In the genomic region with DNA sequence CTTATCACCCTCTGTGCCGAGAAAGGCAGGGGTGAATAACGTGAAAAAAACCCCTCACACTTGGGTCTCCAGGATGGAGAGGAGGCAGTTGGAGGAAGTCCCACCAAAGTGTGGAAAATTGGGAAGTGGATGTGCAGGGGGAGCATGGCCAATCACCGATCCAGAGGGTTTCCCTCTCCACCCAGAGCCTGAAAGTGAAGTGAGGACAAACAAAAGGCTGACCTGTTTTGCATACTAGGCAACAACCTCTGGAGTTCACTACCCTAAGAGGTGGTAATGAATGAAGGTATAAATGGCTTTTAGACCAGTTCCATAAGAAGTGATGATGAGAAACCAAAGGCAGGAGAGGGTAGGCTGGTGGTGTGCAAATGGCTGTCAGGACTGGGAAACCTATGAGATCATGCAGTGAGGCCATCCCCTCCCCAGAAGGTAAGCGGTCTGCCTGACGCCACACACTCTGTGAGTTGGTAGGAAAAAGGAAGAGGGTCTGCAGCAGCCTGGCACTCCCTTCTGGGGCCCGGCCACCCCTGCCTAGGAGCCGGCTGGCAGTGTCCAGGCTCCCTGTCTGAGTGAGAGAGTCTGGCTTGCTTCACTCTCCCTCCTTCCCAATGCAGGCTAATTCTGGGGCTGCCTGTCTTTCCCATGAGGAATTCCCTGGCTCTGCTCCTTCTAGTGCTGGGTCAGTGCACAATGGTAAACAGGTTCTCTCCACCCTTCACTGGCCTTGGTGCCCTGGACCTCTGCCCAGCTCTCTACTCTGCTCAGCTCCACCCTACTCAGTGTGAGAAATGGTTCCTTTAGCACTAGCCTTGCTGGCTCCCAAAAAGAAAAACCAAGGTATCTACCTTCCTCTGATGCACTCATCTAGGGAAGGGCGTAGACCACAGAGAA, we compare ENCODE assay signal across 9 cellular contexts. TPM values are rescaled to one million over a fixed set of nuclear protein-coding genes. Genes with fewer than 3 reads are reported as not detected.
DNase-seq lines count a peak whose midpoint lies in the region; ATAC-seq and TF ChIP-seq lines count a peak whose summit lies in the region.
"Had no signal": no experiment of that assay in that cellular context is flagged by ENCODE, and none has a peak within 500 bp of the region (broad histone marks: within the 10 kb centered on the region; RNA-seq: fewer than 3 reads in every experiment).

No MANE protein-coding gene starts in this region.

- peak overlapping the region; percentile 60 for H3K27ac Mint-ChIP-seq in dendritic cell treated with granulocyte-macrophage colony-stimulating factor and Interleukin-4, amounts not matched to agents 40 ng/mL and 50 ng/mL, for 4 days

- no peak for DNase-seq in GDM1 (lab: John Stamatoyannopoulos, UW)
- DNase-seq in GM10266 (ENCODE audit: extremely low spot score): no peak
- DNase-seq in BE2C: no peak

- H3K4me3 ChIP-seq in mucosa of rectum (ENCODE audit: low read length in 2 of 2): peak overlapping the region in 1 of 2 donors; percentile 10
- H3K4me3 ChIP-seq in BE2C (ENCODE audit: low read depth, low read length): no peak overlapping the region

- peaks cover 50% of the 10 kb centered on the region for H3K36me3 Mint-ChIP-seq in dendritic cell treated with granulocyte-macrophage colony-stimulating factor and Interleukin-4, amounts not matched to agents 40 ng/mL and 50 ng/mL, for 4 days (ENCODE audit: low read depth)

- no peak for ATAC-seq in HG02610 (IDR thresholded peaks at IDR 0.05; ENCODE audit: unreplicated experiment)

- H3K36me3 ChIP-seq in mucosa of rectum (ENCODE audit: control insufficient read depth in 2 of 2, insufficient read depth in 2 of 2, low read length in 2 of 2) (peaks cover 0 to 3% of the 10 kb centered on the region in 2 donors), BE2C (no peaks in the 10 kb centered on the region)

- TF ChIP-seq EP300 in Ishikawa (IDR thresholded peaks at IDR 0.05; ENCODE audit: borderline replicate concordance): peak; percentile 86

- no peak overlapping the region for H3K4me3 Mint-ChIP-seq in dendritic cell treated with granulocyte-macrophage colony-stimulating factor and Interleukin-4, amounts not matched to agents 40 ng/mL and 50 ng/mL, for 4 days

- TF ChIP-seq CTCF in 22Rv1 (IDR thresholded peaks at IDR 0.05): no peak
- no peak for TF ChIP-seq CTCF in GM10266 (IDR thresholded peaks at IDR 0.05; ENCODE audit: control insufficient read depth, insufficient read depth, low read depth, missing control alignments)
- TF ChIP-seq CTCF in BE2C (IDR thresholded peaks at IDR 0.05; ENCODE audit: low read depth, low read length): no peak

- H3K9me3 ChIP-seq in mucosa of rectum (ENCODE audit: control insufficient read depth in 2 of 2, low read length in 2 of 2) (no peaks in the 10 kb centered on the region), BE2C (no peaks in the 10 kb centered on the region)

- TF ChIP-seq RAD21 in Ishikawa (IDR thresholded peaks at IDR 0.05; ENCODE audit: low read depth): peak; percentile 33; the same call in 1 of the 2 replicates

- H3K27ac ChIP-seq in 22Rv1 (peak overlapping the region; percentile 18; the same call in 1 of the 2 replicates), mucosa of rectum (ENCODE audit: low read depth in 2 of 2, low read length in 2 of 2) (peak overlapping the region; percentile 72 to 80)

- H3K4me1 ChIP-seq in mucosa of rectum (ENCODE audit: control insufficient read depth in 2 of 2, insufficient read depth in 2 of 2, low read length in 2 of 2) (peaks cover 67 to 71% of the 10 kb centered on the region in 2 donors), BE2C (peaks cover 3% of the 10 kb centered on the region; the same call in 1 of the 2 replicates)

- H3K9ac ChIP-seq in mucosa of rectum (ENCODE audit: low read depth in 1 of 2, low read length in 2 of 2): peak overlapping the region in 1 of 2 donors; percentile 57

- H3K27me3 Mint-ChIP-seq in dendritic cell treated with granulocyte-macrophage colony-stimulating factor and Interleukin-4, amounts not matched to agents 40 ng/mL and 50 ng/mL, for 4 days: no peaks in the 10 kb centered on the region

- H3K27me3 ChIP-seq in mucosa of rectum (ENCODE audit: control insufficient read depth in 2 of 2, insufficient read depth in 2 of 2, low read length in 2 of 2) (no peaks in the 10 kb centered on the region), BE2C (no peaks in the 10 kb centered on the region)

- intact Hi-C loops in dendritic cell treated with granulocyte-macrophage colony-stimulating factor and Interleukin-4, amounts not matched to agents 40 ng/mL and 50 ng/mL, for 4 days (cut with micrococcal nuclease): no loop called here

- H3K9me3 Mint-ChIP-seq in dendritic cell treated with granulocyte-macrophage colony-stimulating factor and Interleukin-4, amounts not matched to agents 40 ng/mL and 50 ng/mL, for 4 days: no peaks in the 10 kb centered on the region

- peaks cover 100% of the 10 kb centered on the region for H3K4me1 Mint-ChIP-seq in dendritic cell treated with granulocyte-macrophage colony-stimulating factor and Interleukin-4, amounts not matched to agents 40 ng/mL and 50 ng/mL, for 4 days (ENCODE audit: low read depth)

TF ChIP-seq in Ishikawa, 13 proteins besides CTCF, POLR2A, EP300 and RAD21:
- TF ChIP-seq YY1 (IDR thresholded peaks at IDR 0.05; ENCODE audit: low read depth): 0 out of 2 replicates have a peak, but pooled peaks have one; percentile 50
- TF ChIP-seq CREB1 (IDR thresholded peaks at IDR 0.05; ENCODE audit: low read depth): no peak
- peak; percentile 84 for TF ChIP-seq TCF12 (IDR thresholded peaks at IDR 0.05; ENCODE audit: low read depth)
- TF ChIP-seq EGR1 (IDR thresholded peaks at IDR 0.05): no peak
- TF ChIP-seq, protein P1, sequence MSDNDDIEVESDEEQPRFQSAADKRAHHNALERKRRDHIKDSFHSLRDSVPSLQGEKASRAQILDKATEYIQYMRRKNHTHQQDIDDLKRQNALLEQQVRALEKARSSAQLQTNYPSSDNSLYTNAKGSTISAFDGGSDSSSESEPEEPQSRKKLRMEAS (IDR thresholded peaks at IDR 0.05): peak; percentile 28; the same call in 1 of the 2 replicates
- peak; percentile 23 for TF ChIP-seq CEBPB (IDR thresholded peaks at IDR 0.05)
- peak; percentile 82 for TF ChIP-seq TEAD4 (IDR thresholded peaks at IDR 0.05)
- TF ChIP-seq NFIC (IDR thresholded peaks at IDR 0.05): peak; percentile 94

RNA-seq across cellular contexts. Expression of a gene that starts 15.6 kb away (rescaled TPM):
- polyA plus RNA-seq in BE2C (2012; ENCODE audit: insufficient read depth, insufficient read length, low read depth): 2.9 TPM

RNA-seq across cellular contexts. Expression of a gene that starts 21.8 kb away (rescaled TPM):
- polyA plus RNA-seq in BE2C (2012; ENCODE audit: insufficient read depth, insufficient read length, low read depth): 3.8 TPM

RNA-seq across cellular contexts. Expression of a gene that starts 44.5 kb away (rescaled TPM):
- polyA plus RNA-seq in BE2C (2012; ENCODE audit: insufficient read depth, insufficient read length, low read depth): not detected
- polyA plus RNA-seq: neural cell had no signal

RNA-seq across cellular contexts. Expression of a gene that starts 45.6 kb away (rescaled TPM):
- 394 TPM for polyA plus RNA-seq in BE2C (2012; ENCODE audit: insufficient read depth, insufficient read length, low read depth)

RNA-seq across cellular contexts. Expression of a gene that starts 45.7 kb away (rescaled TPM):
- polyA plus RNA-seq in BE2C (2012; ENCODE audit: insufficient read depth, insufficient read length, low read depth): 3.4 TPM
